ENCODE assay signal across 37 cellular contexts in the genomic region with DNA sequence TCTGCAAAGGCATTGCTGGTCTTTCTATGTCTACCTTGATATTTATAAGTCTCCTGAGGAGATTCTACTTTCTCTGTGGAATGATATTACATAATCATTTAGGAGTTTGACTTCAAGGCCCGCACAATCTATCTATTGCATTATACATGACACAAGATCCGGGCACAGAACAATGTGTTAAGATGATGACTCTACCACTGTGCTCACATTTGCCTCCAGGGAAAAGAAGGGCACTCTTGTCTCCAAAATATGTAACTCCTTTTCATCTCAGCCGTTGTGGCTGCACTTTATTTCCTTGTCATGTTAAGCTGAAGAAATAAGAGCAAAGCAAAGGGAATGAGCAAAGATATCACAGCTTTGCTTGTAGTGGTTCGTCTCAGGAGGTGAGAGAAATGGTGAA.
DNase-seq lines count a peak whose midpoint lies in the region; ATAC-seq and TF ChIP-seq lines count a peak whose summit lies in the region.
"Had no signal": no experiment of that assay in that cellular context is flagged by ENCODE, and none has a peak within 500 bp of the region (broad histone marks: within the 10 kb centered on the region; RNA-seq: fewer than 3 reads in every experiment).

No MANE protein-coding gene starts in this region.

- H3K4me3 ChIP-seq in RWPE2 (ENCODE audit: severe bottlenecking), result no peak overlapping the region
- H3K4me3 ChIP-seq in skin epidermis, result no peak overlapping the region
- no peak overlapping the region for H3K4me3 ChIP-seq in body of pancreas
- H3K4me3 ChIP-seq: colonic mucosa, GM12878, heart left ventricle, prostate gland, SJCRH30, tibial nerve had no signal

- H3K36me3 ChIP-seq in RWPE2 (ENCODE audit: low read depth), result no peaks in the 10 kb centered on the region
- no peaks in the 10 kb centered on the region for H3K36me3 ChIP-seq in body of pancreas (replicated peaks in 1 of 2; ENCODE audit: insufficient read depth in 1 of 2, low read depth in 2 of 2)
- H3K36me3 ChIP-seq: BE2C, colonic mucosa, heart left ventricle, neutrophil, prostate gland, SJCRH30, tibial nerve, WERI-Rb-1 had no signal

- 80 to 87% methylated on average over 4 of the region's 4 CpGs for whole genome bisulfite sequencing in body of pancreas, 2 donors

- DNase-seq in M059J (ENCODE audit: low read depth) (peak; percentile 34), RWPE2 (ENCODE audit: low spot score) (no peak), epithelial cell of prostate (ENCODE audit: low read depth, low spot score) (peak; percentile 83), AG20443 (ENCODE audit: low spot score) (no peak), body of pancreas (no peak), NCI-H748 treated with DMSO at 0.1 percent for 48 hours (lab: John Stamatoyannopoulos, UW) (no peak)
- DNase-seq in activated CD4-positive, alpha-beta T cell treated with anti-CD3 and anti-CD28 coated beads, Interleukin-2, amount 50 U/mL, for 1 hour, result no peak
- DNase-seq: ACHN; activated CD4-positive, alpha-beta T cell treated with anti-CD3 and anti-CD28 coated beads for 4 hours; activated naive CD4-positive, alpha-beta T cell treated with anti-CD3 and anti-CD28 coated beads, Interleukin-2, amount 50 U/mL, for 16 hours; amniotic stem cell; BE2C; CD8-positive, alpha-beta memory T cell; colonic mucosa; DMS153; effector CD8-positive, alpha-beta T cell; erythroblast; foreskin melanocyte; HCEC 1CT; heart left ventricle; IMR-90; islet precursor cell; midbrain; naive B cell; NCI-H1092; NCI-H187 treated with DMSO at 0.1 percent for 48 hours; NCI-H526 treated with DMSO at 0.1 percent for 48 hours; SJCRH30; stimulated activated CD4-positive, alpha-beta T cell treated with anti-CD3 and anti-CD28 coated beads, Interleukin-4, amount 100 ng/mL, for 4 hours; T1000; WERI-Rb-1 had no signal

- intact Hi-C loops in body of pancreas (cut with DNase I), result no loop called here

- TF ChIP-seq CTCF in RWPE2 (IDR thresholded peaks at IDR 0.05; ENCODE audit: poor library complexity, severe bottlenecking) (no peak), body of pancreas (IDR thresholded peaks at IDR 0.05) (no peak)

- ATAC-seq in RWPE2 (ENCODE audit: low read depth) (peak; percentile 15; the same call in 1 of the 3 replicates), body of pancreas (no peak)
- ATAC-seq: activated T-helper 17 cell treated with anti-CD3 and anti-CD28 coated beads, Interleukin-2, amount 50 U/mL, for 72 hours; GM12878; heart left ventricle had no signal

- H3K4me1 ChIP-seq in RWPE2 (ENCODE audit: insufficient read depth, poor library complexity, severe bottlenecking) (peaks cover 29% of the 10 kb centered on the region), body of pancreas (peaks cover 9% of the 10 kb centered on the region)
- H3K4me1 ChIP-seq: BE2C, colonic mucosa, heart left ventricle, prostate gland, tibial nerve had no signal

- TF ChIP-seq POLR2A in body of pancreas (IDR thresholded peaks at IDR 0.05), result no peak

- H3K9me3 ChIP-seq in RWPE2 (ENCODE audit: severe bottlenecking) (no peaks in the 10 kb centered on the region), body of pancreas (no peaks in the 10 kb centered on the region)
- H3K9me3 ChIP-seq: BE2C, colonic mucosa, neutrophil, prostate gland, SJCRH30, tibial nerve had no signal

- H3K27ac ChIP-seq in RWPE2 (ENCODE audit: poor library complexity, severe bottlenecking) (peak overlapping the region; percentile 92), epithelial cell of prostate (peak overlapping the region; percentile 98), skin epidermis (peak overlapping the region in 14 of 21 experiments; percentile 10 to 67 (median 47)), body of pancreas (no peak overlapping the region)
- H3K27ac ChIP-seq: colonic mucosa, heart left ventricle, neutrophil, prostate gland, SJCRH30, tibial nerve, WERI-Rb-1 had no signal

- H3K27me3 ChIP-seq in RWPE2 (ENCODE audit: insufficient read depth, poor library complexity, severe bottlenecking), result no peaks in the 10 kb centered on the region
- H3K27me3 ChIP-seq in body of pancreas, result no peaks in the 10 kb centered on the region
- H3K27me3 ChIP-seq: BE2C, colonic mucosa, heart left ventricle, neutrophil, SJCRH30, tibial nerve had no signal

Comparison
In these comparisons a context has a peak if more than half of its experiments do, and no peak if none do; other contexts are left out.
1. DNase-seq: peak in M059J (single experiment) and epithelial cell of prostate (single experiment); none in RWPE2 (single experiment), AG20443 (single experiment), body of pancreas (0 of 4), activated CD4-positive, alpha-beta T cell treated with anti-CD3 and anti-CD28 coated beads, Interleukin-2, amount 50 U/mL, for 1 hour (single experiment) and NCI-H748 treated with DMSO at 0.1 percent for 48 hours (single experiment).
2. H3K27ac ChIP-seq: peak in RWPE2 (single experiment), epithelial cell of prostate (single experiment) and skin epidermis (14 of 21); none in body of pancreas (0 of 4).